Comparison of ENCODE assay signal across 9 cellular contexts in the genomic region with DNA sequence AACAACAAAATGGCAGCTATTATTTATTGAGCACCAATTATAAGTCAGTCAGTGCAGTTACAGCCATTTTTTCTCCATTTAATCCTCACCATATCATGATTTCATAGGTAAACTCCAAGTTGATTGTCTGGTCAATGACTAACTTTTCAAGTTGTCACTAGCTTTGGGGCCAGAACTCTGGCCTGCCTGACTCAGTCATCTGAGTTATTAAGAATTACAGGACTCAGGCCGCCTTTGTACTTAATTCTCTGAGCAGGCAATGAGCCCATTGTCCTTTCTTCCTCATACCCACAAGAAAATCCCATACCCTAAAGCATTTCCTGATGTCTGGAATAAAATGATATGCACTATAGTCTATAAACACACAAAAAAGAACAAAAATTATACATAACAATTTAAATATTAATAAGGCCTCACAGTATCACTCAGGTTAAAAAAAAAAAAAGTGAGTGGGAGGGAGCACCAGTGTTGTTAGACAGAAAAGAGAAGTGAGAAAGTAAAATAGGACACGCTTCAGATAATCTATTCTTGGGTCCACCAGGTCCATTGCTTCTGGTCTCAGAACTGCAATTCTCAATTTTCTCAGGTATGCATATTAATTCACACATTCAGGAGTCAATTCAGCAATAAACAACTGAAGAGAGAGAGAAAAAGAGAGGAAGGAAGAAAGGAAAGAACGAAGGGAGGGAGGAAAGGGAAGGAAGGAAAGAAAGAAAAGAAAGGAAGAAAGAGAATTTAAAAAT.
DNase-seq lines count a peak whose midpoint lies in the region; ATAC-seq and TF ChIP-seq lines count a peak whose summit lies in the region.
"Had no signal": no experiment of that assay in that cellular context is flagged by ENCODE, and none has a peak within 500 bp of the region (broad histone marks: within the 10 kb centered on the region; RNA-seq: fewer than 3 reads in every experiment).

No MANE protein-coding gene starts in this region.

- peaks cover 5% of the 10 kb centered on the region; the same call in 1 of the 2 replicates for H3K36me3 ChIP-seq in MM.1S (replicated peaks; ENCODE audit: insufficient read depth, low read length)

- no peaks in the 10 kb centered on the region for H3F3A ChIP-seq in MM.1S (ENCODE audit: insufficient read depth, low read length)

- H3K79me2 ChIP-seq in MM.1S (ENCODE audit: low read length), result peaks cover 21% of the 10 kb centered on the region

- no peak overlapping the region for H2AFZ ChIP-seq in MM.1S (ENCODE audit: low read length)

- peak overlapping the region; percentile 35; the same call in 1 of the 2 replicates for H3K27ac ChIP-seq in MM.1S (ENCODE audit: low read length)

- no peak overlapping the region for H3K4me3 ChIP-seq in MM.1S (ENCODE audit: low read length)

- peak; percentile 16 for DNase-seq in MM.1S
- DNase-seq in neural crest cell (ENCODE audit: low read depth, low spot score), result no peak
- no peak for DNase-seq in islet precursor cell
- DNase-seq in SIG-M5 (lab: John Stamatoyannopoulos, UW), result no peak
- DNase-seq in UCSD-AML1 (lab: John Stamatoyannopoulos, UW; ENCODE audit: unreplicated experiment), result no peak
- DNase-seq: NCI-H1930; stimulated activated CD4-positive, alpha-beta T cell treated with anti-CD3 and anti-CD28 coated beads, Interleukin-12 subunit alpha, Interleukin-12 subunit beta, amount 100 ng/mL, for 4 hours had no signal

- H3K9ac ChIP-seq in MM.1S (ENCODE audit: low read length), result no peak overlapping the region

- no peaks in the 10 kb centered on the region for H3K27me3 ChIP-seq in MM.1S (replicated peaks; ENCODE audit: insufficient read depth, low read length)

- no peaks in the 10 kb centered on the region for H3K9me2 ChIP-seq in MM.1S (replicated peaks; ENCODE audit: insufficient read depth, low read length)

- TF ChIP-seq CTCF in MM.1S (IDR thresholded peaks at IDR 0.05; ENCODE audit: low read length), result no peak
- no peak for TF ChIP-seq CTCF in neural crest cell (conservative IDR thresholded peaks at IDR 0.05)

- no peaks in the 10 kb centered on the region for H3K9me3 Mint-ChIP-seq in neural crest cell

- peak overlapping the region; percentile 14 for H3K4me3 Mint-ChIP-seq in neural crest cell

- peak overlapping the region; percentile 84 for H3K27ac Mint-ChIP-seq in neural crest cell (ENCODE audit: unreplicated experiment)

- H3K9me3 ChIP-seq in MM.1S (replicated peaks; ENCODE audit: insufficient read depth, low read length), result no peaks in the 10 kb centered on the region

- no peaks in the 10 kb centered on the region for H3K36me3 Mint-ChIP-seq in neural crest cell (ENCODE audit: low read depth)

- peak; percentile 58 for ATAC-seq in GM19025 (IDR thresholded peaks at IDR 0.05; ENCODE audit: low read depth, unreplicated experiment)
- ATAC-seq in HG02610 (IDR thresholded peaks at IDR 0.05; ENCODE audit: unreplicated experiment), result peak; percentile 86

- peaks cover 33% of the 10 kb centered on the region for H3K4me1 Mint-ChIP-seq in neural crest cell

- peaks cover 6% of the 10 kb centered on the region; the same call in 1 of the 2 replicates for H3K4me1 ChIP-seq in MM.1S (ENCODE audit: low read length)

- no peaks in the 10 kb centered on the region for H3K27me3 Mint-ChIP-seq in neural crest cell (ENCODE audit: low read depth)

- H4K20me1 ChIP-seq in MM.1S (ENCODE audit: insufficient read depth, low read length), result no peaks in the 10 kb centered on the region

- H3K4me2 ChIP-seq in MM.1S (ENCODE audit: low read depth, low read length), result peak overlapping the region; percentile 36; the same call in 1 of the 2 replicates
